In the genomic region with DNA sequence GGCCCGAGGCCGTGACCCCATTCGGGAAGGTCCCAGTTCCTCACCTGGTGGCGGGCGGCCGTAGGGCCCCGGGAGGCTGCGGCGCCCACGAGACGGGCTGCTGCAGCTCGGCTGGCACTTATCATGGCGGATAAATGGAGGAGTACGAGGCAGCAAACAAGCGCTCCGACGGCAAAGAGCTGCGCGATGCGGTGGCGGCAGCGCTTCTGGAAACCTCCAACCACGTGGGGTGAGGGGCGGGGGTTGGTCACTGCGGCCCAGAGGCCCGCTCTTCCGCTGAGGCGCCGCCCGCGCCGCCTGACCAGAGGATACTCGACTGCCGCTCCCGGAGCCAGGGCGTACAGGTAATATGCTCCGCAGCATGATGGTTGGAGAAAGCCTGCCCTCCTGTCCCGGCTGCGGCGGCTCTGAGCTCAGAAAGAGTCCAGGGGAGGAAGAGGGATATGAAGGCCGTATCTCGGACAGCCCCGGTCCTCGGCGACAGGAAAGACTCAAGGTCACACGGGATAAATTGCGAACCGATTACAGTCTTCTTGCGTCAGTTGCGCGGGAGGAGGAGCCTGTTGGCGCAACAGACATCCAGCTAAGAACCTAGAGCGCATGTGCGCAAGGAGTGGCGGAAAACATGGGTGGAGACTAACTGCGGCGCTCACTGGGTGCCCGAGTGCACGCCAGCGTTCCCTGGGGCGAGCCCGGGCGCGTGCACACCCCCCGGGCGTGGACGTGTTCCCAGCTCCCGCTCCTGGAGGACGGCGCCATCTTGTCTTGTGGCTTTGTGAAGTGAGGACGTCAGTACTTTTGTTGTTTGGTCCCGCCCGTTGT, we compare ENCODE assay signal across 8 cellular contexts. TPM values are rescaled to one million over a fixed set of nuclear protein-coding genes. Genes with fewer than 3 reads are reported as not detected.
DNase-seq lines count a peak whose midpoint lies in the region; ATAC-seq and TF ChIP-seq lines count a peak whose summit lies in the region.

A gene (minus strand): TSS at position 208 of the 822 bp plus-strand sequence. CDS start 83 bp downstream, at position 125.

- H3K27me3 ChIP-seq in Panc1 (ENCODE audit: control insufficient read depth, insufficient read depth, low read length) (no peaks in the 10 kb centered on the region), mucosa of rectum (ENCODE audit: control insufficient read depth in 2 of 2, insufficient read depth in 2 of 2, low read length in 2 of 2) (no peaks in the 10 kb centered on the region)

- intact Hi-C loops in Panc1 (cut with micrococcal nuclease; ENCODE audit: unreplicated experiment) = no loop called here

- ATAC-seq in GM21723 (IDR thresholded peaks at IDR 0.05; ENCODE audit: unreplicated experiment) (peak; percentile 86), Panc1 (peak; percentile 93)
- ATAC-seq in activated T-cell treated with anti-CD3 and anti-CD28 coated beads, Interleukin-2, amount 50 U/mL, for 4 hours = peak; percentile 89 to 90

- TF ChIP-seq POLR2A in erythroblast (IDR thresholded peaks at IDR 0.05; ENCODE audit: low read length) = peak; percentile 93

- peaks cover 29% of the 10 kb centered on the region for H3K36me3 Mint-ChIP-seq in activated T-cell treated with anti-CD3 and anti-CD28 coated beads, Interleukin-2, amount 50 U/mL, for 4 hours (ENCODE audit: insufficient read depth)

- H3K4me3 ChIP-seq in Panc1 (ENCODE audit: low read depth in 2 of 2, low read length in 2 of 2) (peak within 1 kb of the TSS; percentile 64 to 93), mucosa of rectum (ENCODE audit: low read length in 2 of 2) (peak within 1 kb of the TSS; percentile 95 to 99)

- CTCF ChIA-PET in Panc1 (lab: Charles Lee) = interaction anchor here (0.6 kb wide), 1 partner anchor 25 kb away, joined by 3 read pairs; no protein-coding TSS in a partner anchor

- no peaks in the 10 kb centered on the region for H3K9me3 ChIP-seq in Panc1 (ENCODE audit: control insufficient read depth, insufficient read depth, low read depth, low read length)
- no peaks in the 10 kb centered on the region for H3K9me3 ChIP-seq in mucosa of rectum (ENCODE audit: control insufficient read depth in 2 of 2, low read length in 2 of 2)

- in situ Hi-C loops in Panc1 (cut with HindIII; ENCODE audit: low pct_unique_long_range_greater_than_20kb, low sequenced_read_pairs) = no loop called here

- peak within 1 kb of the TSS; percentile 99 to 100 for H3K9ac ChIP-seq in mucosa of rectum (ENCODE audit: low read depth in 1 of 2, low read length in 2 of 2)

- no TSS peak for BruUV-seq in Panc1 (replicated peaks; lab: Mats Ljungman, UMichigan)

- DNase-seq in DMS53 (lab: John Stamatoyannopoulos, UW) = peak; percentile 100
- peak; percentile 76 for DNase-seq in KG1 (lab: John Stamatoyannopoulos, UW)
- DNase-seq in Panc1 (ENCODE audit: low read depth, low spot score) = peak; percentile 99
- peak; percentile 95 for DNase-seq in activated T-cell treated with anti-CD3 and anti-CD28 coated beads, Interleukin-2, amount 50 U/mL, for 4 hours
- peak; percentile 100 for DNase-seq in erythroblast (lab: John Stamatoyannopoulos, UW)
- peak; percentile 97 for DNase-seq in stimulated activated CD8-positive, alpha-beta memory T cell treated with anti-CD3 and anti-CD28 coated beads, Interleukin-4, amount 100 ng/mL, for 48 hours

- H3K36me3 ChIP-seq in Panc1 (ENCODE audit: control insufficient read depth, insufficient read depth, low read length) (peaks cover 25% of the 10 kb centered on the region), mucosa of rectum (ENCODE audit: control insufficient read depth in 2 of 2, insufficient read depth in 2 of 2, low read length in 2 of 2) (peaks cover 21 to 28% of the 10 kb centered on the region in 2 donors)

- H3K9me3 Mint-ChIP-seq in activated T-cell treated with anti-CD3 and anti-CD28 coated beads, Interleukin-2, amount 50 U/mL, for 4 hours = peaks cover 3% of the 10 kb centered on the region

- peaks cover 12% of the 10 kb centered on the region for H3K4me1 ChIP-seq in Panc1 (ENCODE audit: control insufficient read depth, insufficient read depth, low read length)
- H3K4me1 ChIP-seq in mucosa of rectum (ENCODE audit: control insufficient read depth in 2 of 2, insufficient read depth in 2 of 2, low read length in 2 of 2) = peaks cover 7 to 9% of the 10 kb centered on the region in 2 donors

- H3K4me1 Mint-ChIP-seq in activated T-cell treated with anti-CD3 and anti-CD28 coated beads, Interleukin-2, amount 50 U/mL, for 4 hours (ENCODE audit: low read depth) = peaks cover 31% of the 10 kb centered on the region

- no peak for TF ChIP-seq CTCF in Panc1 (IDR thresholded peaks at IDR 0.05)

- POLR2A ChIA-PET in Panc1 (lab: Charles Lee) = interaction anchor here (0.6 to 0.8 kb wide), 5 partner anchors 9 to 860 kb away, joined by 3 to 10 read pairs (median 6); a partner anchor contains a TSS

- H3K27ac ChIP-seq in Panc1 (ENCODE audit: low read length) (peak within 1 kb of the TSS; percentile 94), mucosa of rectum (ENCODE audit: low read depth in 2 of 2, low read length in 2 of 2) (peak within 1 kb of the TSS; percentile 99 to 100)

- no peaks in the 10 kb centered on the region for H3K27me3 Mint-ChIP-seq in activated T-cell treated with anti-CD3 and anti-CD28 coated beads, Interleukin-2, amount 50 U/mL, for 4 hours (ENCODE audit: low read depth)

- peak within 1 kb of the TSS; percentile 99 for H3K4me3 Mint-ChIP-seq in activated T-cell treated with anti-CD3 and anti-CD28 coated beads, Interleukin-2, amount 50 U/mL, for 4 hours

RNA-seq across cellular contexts. Expression of the gene that starts here (rescaled TPM):
- total RNA-seq in Panc1 (2021; ENCODE audit: unreplicated experiment) = 424 TPM
- 499 TPM for polyA plus RNA-seq in Panc1 (2012; ENCODE audit: insufficient read length)
- total RNA-seq in activated T-cell treated with anti-CD3 and anti-CD28 coated beads, Interleukin-2, amount 50 U/mL, for 4 hours = 100 to 1,000 TPM; 701 to 707 (median 707) TPM

Comparison
In these comparisons a context has a peak if more than half of its experiments do, and no peak if none do; other contexts are left out.
1. Peak in every context shown above with its lines: DNase-seq, ATAC-seq, H3K4me3 ChIP-seq and H3K27ac ChIP-seq.